ENCODE assay signal across 8 cellular contexts in the genomic region with DNA sequence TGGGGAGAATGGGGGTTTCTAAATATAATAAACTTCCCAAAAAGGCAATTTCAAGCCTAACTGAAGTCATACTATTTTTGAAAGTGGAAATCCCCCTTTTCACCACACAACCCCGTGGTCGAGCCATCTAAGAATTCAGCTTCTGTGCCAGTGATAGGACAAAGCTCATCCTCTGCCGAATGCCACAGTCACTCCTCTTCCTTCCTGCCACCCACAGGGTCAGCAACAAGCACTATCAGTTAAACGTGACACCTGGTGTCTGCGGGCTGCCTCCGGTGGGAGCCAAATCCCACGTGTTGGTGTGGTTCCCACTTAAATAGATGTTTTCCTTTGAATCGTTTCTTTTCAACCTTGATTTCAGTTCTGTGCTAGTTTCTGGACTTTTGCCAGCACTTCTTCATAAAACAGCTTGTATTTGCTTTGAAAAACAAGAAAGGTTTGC.
DNase-seq lines count a peak whose midpoint lies in the region; ATAC-seq lines count a peak whose summit lies in the region.

No MANE protein-coding gene starts in this region.

- peak; percentile 88 for ATAC-seq in GM21381 (IDR thresholded peaks at IDR 0.05; ENCODE audit: unreplicated experiment)

- DNase-seq in EH (ENCODE audit: low read depth) = peak; percentile 63
- peak; percentile 99 for DNase-seq in Jurkat, Clone E6-1 (ENCODE audit: low read depth, low spot score)
- DNase-seq in activated CD4-positive, alpha-beta T cell treated with anti-CD3 and anti-CD28 coated beads, Interleukin-2, amount 50 U/mL, for 24 hours (ENCODE audit: low read depth in 1 of 2, low spot score in 1 of 2) = peak; percentile 41 to 82
- peak; percentile 6 for DNase-seq in foreskin melanocyte
- DNase-seq in stimulated activated CD8-positive, alpha-beta memory T cell treated with anti-CD3 and anti-CD28 coated beads, Interleukin-7, amount 100 ng/mL, for 1 hour (ENCODE audit: low read depth in 2 of 2) = peak; percentile 38 to 45
- DNase-seq in NCI-H226 = no peak
- DNase-seq in COLO668 (lab: John Stamatoyannopoulos, UW; ENCODE audit: unreplicated experiment) = no peak

- H3K4me3 ChIP-seq in Jurkat, Clone E6-1 (ENCODE audit: low read length) = peak overlapping the region; percentile 15

Comparison
In these comparisons a context has a peak if more than half of its experiments do, and no peak if none do; other contexts are left out.
1. DNase-seq: peak in EH (single experiment), Jurkat, Clone E6-1 (single experiment), activated CD4-positive, alpha-beta T cell treated with anti-CD3 and anti-CD28 coated beads, Interleukin-2, amount 50 U/mL, for 24 hours (2 of 2), foreskin melanocyte (single experiment) and stimulated activated CD8-positive, alpha-beta memory T cell treated with anti-CD3 and anti-CD28 coated beads, Interleukin-7, amount 100 ng/mL, for 1 hour (2 of 2); none in NCI-H226 (single experiment) and COLO668 (single experiment).